12 cellular contexts compared by ENCODE assay signal in genomic region chr1:101027194-101027772, GRCh38. TPM values are rescaled to one million over a fixed set of nuclear protein-coding genes. Genes with fewer than 3 reads are reported as not detected.
DNase-seq lines count a peak whose midpoint lies in the region; ATAC-seq, FAIRE-seq and TF ChIP-seq lines count a peak whose summit lies in the region.
"Had no signal": no experiment of that assay in that cellular context is flagged by ENCODE, and none has a peak within 500 bp of the region (broad histone marks: within the 10 kb centered on the region; RNA-seq: fewer than 3 reads in every experiment).

No MANE protein-coding gene starts in this region.

- WGBS in smooth muscle cell (ENCODE audit: low lambda C conversion rate): 93% methylated on average over 6 of the region's 6 CpGs

- H2AFZ ChIP-seq in OCI-LY1 (ENCODE audit: low read length) (no peak overlapping the region), smooth muscle cell (ENCODE audit: low read depth) (no peak overlapping the region)

- no peaks in the 10 kb centered on the region for H3K9me2 ChIP-seq in OCI-LY1 (ENCODE audit: low read depth, low read length)

- TF ChIP-seq CTCF in OCI-LY1 (IDR thresholded peaks at IDR 0.05; ENCODE audit: low read length) (no peak), bronchial epithelial cell (IDR thresholded peaks at IDR 0.05; ENCODE audit: insufficient read depth, low read length, severe bottlenecking) (no peak), smooth muscle cell (IDR thresholded peaks at IDR 0.05; ENCODE audit: borderline replicate concordance, insufficient read depth, poor library complexity, severe bottlenecking) (no peak)

- FAIRE-seq in bronchial epithelial cell (lab: Jason Lieb, UNC): peak; percentile 18
- FAIRE-seq: G401.6 had no signal

- peak overlapping the region; percentile 91 for H3K4me2 ChIP-seq in OCI-LY1 (ENCODE audit: low read length)
- H3K4me2 ChIP-seq in smooth muscle cell: peak overlapping the region; percentile 90

- peaks cover 26% of the 10 kb centered on the region for H3K36me3 Mint-ChIP-seq in activated T-cell treated with anti-CD3 and anti-CD28 coated beads, Interleukin-2, amount 50 U/mL, for 4 hours (ENCODE audit: insufficient read depth)

- no peak for DNase-seq in activated T-cell treated with anti-CD3 and anti-CD28 coated beads, Interleukin-2, amount 50 U/mL, for 4 hours
- DNase-seq in activated T-cell treated with anti-CD3 and anti-CD28 coated beads for 4 hours (no peak), bronchial epithelial cell (ENCODE audit: low read depth) (no peak), smooth muscle cell (lab: John Stamatoyannopoulos, UW; ENCODE audit: unreplicated experiment) (no peak)
- DNase-seq in effector CD8-positive, alpha-beta T cell (lab: John Stamatoyannopoulos, UW): no peak
- DNase-seq in stimulated activated CD4-positive, alpha-beta T cell treated with anti-CD3 and anti-CD28 coated beads, Interleukin-2, amount 100 ng/mL, for 48 hours: no peak
- DNase-seq: NCI-H1930 had no signal

- H3K27me3 ChIP-seq in OCI-LY1 (ENCODE audit: insufficient read depth, low read length): no peaks in the 10 kb centered on the region
- H3K27me3 ChIP-seq in bronchial epithelial cell (ENCODE audit: control insufficient read depth, insufficient read depth, low read length): no peaks in the 10 kb centered on the region
- H3K27me3 ChIP-seq in smooth muscle cell (ENCODE audit: low read depth): no peaks in the 10 kb centered on the region
- H3K27me3 ChIP-seq: cardiac muscle cell, right atrium auricular region had no signal

- H3K4me3 Mint-ChIP-seq in activated T-cell treated with anti-CD3 and anti-CD28 coated beads, Interleukin-2, amount 50 U/mL, for 4 hours: peak overlapping the region; percentile 100

- H3F3A ChIP-seq in OCI-LY1 (ENCODE audit: insufficient read depth, low read length) (no peaks in the 10 kb centered on the region), smooth muscle cell (ENCODE audit: low read depth) (no peaks in the 10 kb centered on the region)

- no peaks in the 10 kb centered on the region for H3K9me3 Mint-ChIP-seq in activated T-cell treated with anti-CD3 and anti-CD28 coated beads, Interleukin-2, amount 50 U/mL, for 4 hours

- ATAC-seq in activated T-cell treated with anti-CD3 and anti-CD28 coated beads, Interleukin-2, amount 50 U/mL, for 4 hours: no peak
- no peak for ATAC-seq in HG03378 (IDR thresholded peaks at IDR 0.05; ENCODE audit: unreplicated experiment)

- H3K79me2 ChIP-seq in OCI-LY1 (ENCODE audit: insufficient read depth, low read length) (peaks cover 34% of the 10 kb centered on the region), smooth muscle cell (ENCODE audit: low read depth) (peaks cover 20% of the 10 kb centered on the region)

- H3K9me3 ChIP-seq in OCI-LY1 (ENCODE audit: low read length) (no peaks in the 10 kb centered on the region), smooth muscle cell (replicated peaks; ENCODE audit: low read depth) (no peaks in the 10 kb centered on the region)
- H3K9me3 ChIP-seq: right atrium auricular region had no signal

- no peaks in the 10 kb centered on the region for H4K20me1 ChIP-seq in OCI-LY1 (ENCODE audit: insufficient read depth, low read length)
- no peaks in the 10 kb centered on the region for H4K20me1 ChIP-seq in smooth muscle cell (ENCODE audit: low read depth)

- H3K27ac ChIP-seq in OCI-LY1 (ENCODE audit: low read depth, low read length, poor library complexity, severe bottlenecking) (no peak overlapping the region), smooth muscle cell (ENCODE audit: low read depth) (no peak overlapping the region)

- H3K4me3 ChIP-seq in OCI-LY1 (ENCODE audit: low read depth, low read length, poor library complexity, severe bottlenecking) (peak overlapping the region; percentile 71), bronchial epithelial cell (ENCODE audit: low read depth, low read length) (no peak overlapping the region), smooth muscle cell (no peak overlapping the region)

- no peaks in the 10 kb centered on the region for H3K27me3 Mint-ChIP-seq in activated T-cell treated with anti-CD3 and anti-CD28 coated beads, Interleukin-2, amount 50 U/mL, for 4 hours (ENCODE audit: low read depth)

- peaks cover 64% of the 10 kb centered on the region for H3K4me1 Mint-ChIP-seq in activated T-cell treated with anti-CD3 and anti-CD28 coated beads, Interleukin-2, amount 50 U/mL, for 4 hours (ENCODE audit: low read depth)

- peaks cover 41% of the 10 kb centered on the region for H3K36me3 ChIP-seq in OCI-LY1 (ENCODE audit: insufficient read depth, low read length)
- no peaks in the 10 kb centered on the region for H3K36me3 ChIP-seq in bronchial epithelial cell (ENCODE audit: control insufficient read depth, insufficient read depth, low read length)
- no peaks in the 10 kb centered on the region for H3K36me3 ChIP-seq in smooth muscle cell (ENCODE audit: low read depth)
- H3K36me3 ChIP-seq: right atrium auricular region had no signal

- peaks cover 35% of the 10 kb centered on the region for H3K4me1 ChIP-seq in OCI-LY1 (ENCODE audit: insufficient read depth, low read length, severe bottlenecking)
- peaks cover 9% of the 10 kb centered on the region for H3K4me1 ChIP-seq in smooth muscle cell (ENCODE audit: low read depth)

- H3K9ac ChIP-seq in OCI-LY1 (ENCODE audit: low read length) (no peak overlapping the region), smooth muscle cell (ENCODE audit: low read depth) (no peak overlapping the region)

RNA-seq across cellular contexts. Expression of gene DPH5, which starts 1.7 kb away (rescaled TPM):
- 10 to 100 TPM; 57.7 to 73.7 (median 72.4) TPM for total RNA-seq in activated T-cell treated with anti-CD3 and anti-CD28 coated beads, Interleukin-2, amount 50 U/mL, for 4 hours
- total RNA-seq in bronchial epithelial cell (21.5 and 42.4 TPM in 2 replicates), smooth muscle cell (24.6 and 51.6 TPM in 2 replicates)
- polyA plus RNA-seq in smooth muscle cell: 15.5 and 15.7 TPM in 2 replicates
